In the genomic region with DNA sequence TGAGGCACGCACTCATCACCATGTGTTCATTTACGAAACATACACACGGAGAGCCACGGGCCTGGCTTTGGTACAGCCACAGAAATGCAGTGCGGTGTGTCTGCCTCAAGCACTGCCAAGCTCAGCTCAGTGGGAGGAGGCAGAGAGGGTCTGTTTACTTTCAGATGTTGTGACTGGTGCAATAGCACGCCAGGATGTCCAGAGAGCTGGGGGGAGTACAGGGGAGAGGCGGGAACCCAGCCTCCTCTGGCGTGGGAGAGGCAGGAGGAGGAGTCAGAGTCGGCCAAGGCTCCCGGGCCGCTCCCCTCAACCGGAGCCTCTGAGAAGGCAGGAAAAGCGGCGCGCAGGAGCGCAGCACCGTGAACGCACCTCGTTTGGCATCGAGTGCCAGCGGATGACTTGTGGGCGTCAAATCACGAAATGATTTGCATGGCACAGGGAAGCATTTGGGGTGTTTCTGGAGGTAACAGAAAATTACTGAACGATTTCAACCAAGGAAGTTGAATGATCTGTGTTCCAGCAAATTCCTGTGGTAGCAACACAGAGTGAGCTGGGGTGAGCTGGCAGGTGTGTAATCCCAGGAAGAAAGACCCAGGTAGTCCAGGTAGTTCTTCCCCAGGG, we compare ENCODE assay signal across 1 cellular context.
TF ChIP-seq lines count a peak whose summit lies in the region.

No MANE protein-coding gene starts in this region.

TF ChIP-seq in HEK293, 187 proteins besides CTCF, POLR2A, EP300 and RAD21 (continued from another document and continues in another):
- TF ChIP-seq, protein P1, sequence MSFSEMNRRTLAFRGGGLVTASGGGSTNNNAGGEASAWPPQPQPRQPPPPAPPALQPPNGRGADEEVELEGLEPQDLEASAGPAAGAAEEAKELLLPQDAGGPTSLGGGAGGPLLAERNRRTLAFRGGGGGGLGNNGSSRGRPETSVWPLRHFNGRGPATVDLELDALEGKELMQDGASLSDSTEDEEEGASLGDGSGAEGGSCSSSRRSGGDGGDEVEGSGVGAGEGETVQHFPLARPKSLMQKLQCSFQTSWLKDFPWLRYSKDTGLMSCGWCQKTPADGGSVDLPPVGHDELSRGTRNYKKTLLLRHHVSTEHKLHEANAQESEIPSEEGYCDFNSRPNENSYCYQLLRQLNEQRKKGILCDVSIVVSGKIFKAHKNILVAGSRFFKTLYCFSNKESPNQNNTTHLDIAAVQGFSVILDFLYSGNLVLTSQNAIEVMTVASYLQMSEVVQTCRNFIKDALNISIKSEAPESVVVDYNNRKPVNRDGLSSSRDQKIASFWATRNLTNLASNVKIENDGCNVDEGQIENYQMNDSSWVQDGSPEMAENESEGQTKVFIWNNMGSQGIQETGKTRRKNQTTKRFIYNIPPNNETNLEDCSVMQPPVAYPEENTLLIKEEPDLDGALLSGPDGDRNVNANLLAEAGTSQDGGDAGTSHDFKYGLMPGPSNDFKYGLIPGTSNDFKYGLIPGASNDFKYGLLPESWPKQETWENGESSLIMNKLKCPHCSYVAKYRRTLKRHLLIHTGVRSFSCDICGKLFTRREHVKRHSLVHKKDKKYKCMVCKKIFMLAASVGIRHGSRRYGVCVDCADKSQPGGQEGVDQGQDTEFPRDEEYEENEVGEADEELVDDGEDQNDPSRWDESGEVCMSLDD (tag by site-specific recombination; IDR thresholded peaks at IDR 0.05): peak; percentile 26; the same call in 1 of the 2 replicates
- TF ChIP-seq, protein P2, sequence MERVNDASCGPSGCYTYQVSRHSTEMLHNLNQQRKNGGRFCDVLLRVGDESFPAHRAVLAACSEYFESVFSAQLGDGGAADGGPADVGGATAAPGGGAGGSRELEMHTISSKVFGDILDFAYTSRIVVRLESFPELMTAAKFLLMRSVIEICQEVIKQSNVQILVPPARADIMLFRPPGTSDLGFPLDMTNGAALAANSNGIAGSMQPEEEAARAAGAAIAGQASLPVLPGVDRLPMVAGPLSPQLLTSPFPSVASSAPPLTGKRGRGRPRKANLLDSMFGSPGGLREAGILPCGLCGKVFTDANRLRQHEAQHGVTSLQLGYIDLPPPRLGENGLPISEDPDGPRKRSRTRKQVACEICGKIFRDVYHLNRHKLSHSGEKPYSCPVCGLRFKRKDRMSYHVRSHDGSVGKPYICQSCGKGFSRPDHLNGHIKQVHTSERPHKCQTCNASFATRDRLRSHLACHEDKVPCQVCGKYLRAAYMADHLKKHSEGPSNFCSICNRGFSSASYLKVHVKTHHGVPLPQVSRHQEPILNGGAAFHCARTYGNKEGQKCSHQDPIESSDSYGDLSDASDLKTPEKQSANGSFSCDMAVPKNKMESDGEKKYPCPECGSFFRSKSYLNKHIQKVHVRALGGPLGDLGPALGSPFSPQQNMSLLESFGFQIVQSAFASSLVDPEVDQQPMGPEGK (tag by site-specific recombination; IDR thresholded peaks at IDR 0.05): peak; percentile 84
- TF ChIP-seq ZNF335 (tag by site-specific recombination; conservative IDR thresholded peaks at IDR 0.05) (peak; percentile 38; the same call in 1 of the 2 replicates), PRDM6 (tag by site-specific recombination; IDR thresholded peaks at IDR 0.05) (no peak), SP3 (tag by site-specific recombination; IDR thresholded peaks at IDR 0.05) (peak; percentile 75), SP7 (tag by site-specific recombination; IDR thresholded peaks at IDR 0.05) (peak; percentile 45; the same call in 1 of the 2 replicates), ZNF610 (tag by site-specific recombination; IDR thresholded peaks at IDR 0.05; ENCODE audit: borderline replicate concordance) (peak; percentile 76; the same call in 1 of the 2 replicates), GLIS1 (tag by site-specific recombination; IDR thresholded peaks at IDR 0.05) (peak; percentile 63; the same call in 1 of the 2 replicates), ZNF677 (tag by site-specific recombination; IDR thresholded peaks at IDR 0.05) (no peak), FEZF1 (tag by site-specific recombination; IDR thresholded peaks at IDR 0.05) (no peak), ZNF174 (tag by site-specific recombination; IDR thresholded peaks at IDR 0.05) (no peak), REPIN1 (tag by site-specific recombination; IDR thresholded peaks at IDR 0.05; ENCODE audit: low read depth) (no peak), ZNF529 (tag by site-specific recombination; IDR thresholded peaks at IDR 0.05; ENCODE audit: insufficient replicate concordance) (no peak), GLI4 (tag by site-specific recombination; IDR thresholded peaks at IDR 0.05) (no peak), ZFHX2 (tag by site-specific recombination; conservative IDR thresholded peaks at IDR 0.05) (peak; percentile 89), TRIM28 (IDR thresholded peaks at IDR 0.05; ENCODE audit: borderline replicate concordance, low read length) (0 out of 2 replicates have a peak, but pooled peaks have one; percentile 28), ZNF324 (tag by site-specific recombination; IDR thresholded peaks at IDR 0.05) (peak; percentile 49; the same call in 1 of the 2 replicates), GLIS2 (tag by site-specific recombination; IDR thresholded peaks at IDR 0.05) (peak; percentile 76), HOXC10 (CRISPR knock-in tag; IDR thresholded peaks at IDR 0.05) (no peak), ZNF175 (tag by site-specific recombination; IDR thresholded peaks at IDR 0.05) (no peak), ZBTB8A (tag by site-specific recombination; IDR thresholded peaks at IDR 0.05) (no peak), ZNF398 (tag by site-specific recombination; IDR thresholded peaks at IDR 0.05) (peak; percentile 92), ZBTB17 (tag by site-specific recombination; IDR thresholded peaks at IDR 0.05) (peak; percentile 69), ZEB2 (tag by site-specific recombination; IDR thresholded peaks at IDR 0.05) (0 out of 2 replicates have a peak, but pooled peaks have one; percentile 21), ZNF830 (tag by site-specific recombination; IDR thresholded peaks at IDR 0.05; ENCODE audit: low read depth) (no peak), ZNF692 (tag by site-specific recombination; IDR thresholded peaks at IDR 0.05) (peak; percentile 44), ZNF513 (tag by site-specific recombination; IDR thresholded peaks at IDR 0.05) (no peak; the same call in 1 of the 2 replicates), IKZF3 (tag by site-specific recombination; IDR thresholded peaks at IDR 0.05) (peak; percentile 70; the same call in 1 of the 2 replicates), ZNF600 (tag by site-specific recombination; IDR thresholded peaks at IDR 0.05) (no peak)
- TF ChIP-seq, protein P3, sequence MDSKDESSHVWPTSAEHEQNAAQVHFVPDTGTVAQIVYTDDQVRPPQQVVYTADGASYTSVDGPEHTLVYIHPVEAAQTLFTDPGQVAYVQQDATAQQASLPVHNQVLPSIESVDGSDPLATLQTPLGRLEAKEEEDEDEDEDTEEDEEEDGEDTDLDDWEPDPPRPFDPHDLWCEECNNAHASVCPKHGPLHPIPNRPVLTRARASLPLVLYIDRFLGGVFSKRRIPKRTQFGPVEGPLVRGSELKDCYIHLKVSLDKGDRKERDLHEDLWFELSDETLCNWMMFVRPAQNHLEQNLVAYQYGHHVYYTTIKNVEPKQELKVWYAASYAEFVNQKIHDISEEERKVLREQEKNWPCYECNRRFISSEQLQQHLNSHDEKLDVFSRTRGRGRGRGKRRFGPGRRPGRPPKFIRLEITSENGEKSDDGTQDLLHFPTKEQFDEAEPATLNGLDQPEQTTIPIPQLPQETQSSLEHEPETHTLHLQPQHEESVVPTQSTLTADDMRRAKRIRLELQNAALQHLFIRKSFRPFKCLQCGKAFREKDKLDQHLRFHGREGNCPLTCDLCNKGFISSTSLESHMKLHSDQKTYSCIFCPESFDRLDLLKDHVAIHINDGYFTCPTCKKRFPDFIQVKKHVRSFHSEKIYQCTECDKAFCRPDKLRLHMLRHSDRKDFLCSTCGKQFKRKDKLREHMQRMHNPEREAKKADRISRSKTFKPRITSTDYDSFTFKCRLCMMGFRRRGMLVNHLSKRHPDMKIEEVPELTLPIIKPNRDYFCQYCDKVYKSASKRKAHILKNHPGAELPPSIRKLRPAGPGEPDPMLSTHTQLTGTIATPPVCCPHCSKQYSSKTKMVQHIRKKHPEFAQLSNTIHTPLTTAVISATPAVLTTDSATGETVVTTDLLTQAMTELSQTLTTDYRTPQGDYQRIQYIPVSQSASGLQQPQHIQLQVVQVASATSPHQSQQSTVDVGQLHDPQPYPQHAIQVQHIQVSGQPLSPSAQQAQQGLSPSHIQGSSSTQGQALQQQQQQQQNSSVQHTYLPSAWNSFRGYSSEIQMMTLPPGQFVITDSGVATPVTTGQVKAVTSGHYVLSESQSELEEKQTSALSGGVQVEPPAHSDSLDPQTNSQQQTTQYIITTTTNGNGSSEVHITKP (tag by site-specific recombination; IDR thresholded peaks at IDR 0.05): peak; percentile 34; the same call in 1 of the 2 replicates
- TF ChIP-seq, protein P4, sequence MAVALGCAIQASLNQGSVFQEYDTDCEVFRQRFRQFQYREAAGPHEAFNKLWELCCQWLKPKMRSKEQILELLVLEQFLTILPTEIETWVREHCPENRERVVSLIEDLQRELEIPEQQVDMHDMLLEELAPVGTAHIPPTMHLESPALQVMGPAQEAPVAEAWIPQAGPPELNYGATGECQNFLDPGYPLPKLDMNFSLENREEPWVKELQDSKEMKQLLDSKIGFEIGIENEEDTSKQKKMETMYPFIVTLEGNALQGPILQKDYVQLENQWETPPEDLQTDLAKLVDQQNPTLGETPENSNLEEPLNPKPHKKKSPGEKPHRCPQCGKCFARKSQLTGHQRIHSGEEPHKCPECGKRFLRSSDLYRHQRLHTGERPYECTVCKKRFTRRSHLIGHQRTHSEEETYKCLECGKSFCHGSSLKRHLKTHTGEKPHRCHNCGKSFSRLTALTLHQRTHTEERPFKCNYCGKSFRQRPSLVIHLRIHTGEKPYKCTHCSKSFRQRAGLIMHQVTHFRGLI (tag by site-specific recombination; IDR thresholded peaks at IDR 0.05): no peak
- TF ChIP-seq, protein P5, sequence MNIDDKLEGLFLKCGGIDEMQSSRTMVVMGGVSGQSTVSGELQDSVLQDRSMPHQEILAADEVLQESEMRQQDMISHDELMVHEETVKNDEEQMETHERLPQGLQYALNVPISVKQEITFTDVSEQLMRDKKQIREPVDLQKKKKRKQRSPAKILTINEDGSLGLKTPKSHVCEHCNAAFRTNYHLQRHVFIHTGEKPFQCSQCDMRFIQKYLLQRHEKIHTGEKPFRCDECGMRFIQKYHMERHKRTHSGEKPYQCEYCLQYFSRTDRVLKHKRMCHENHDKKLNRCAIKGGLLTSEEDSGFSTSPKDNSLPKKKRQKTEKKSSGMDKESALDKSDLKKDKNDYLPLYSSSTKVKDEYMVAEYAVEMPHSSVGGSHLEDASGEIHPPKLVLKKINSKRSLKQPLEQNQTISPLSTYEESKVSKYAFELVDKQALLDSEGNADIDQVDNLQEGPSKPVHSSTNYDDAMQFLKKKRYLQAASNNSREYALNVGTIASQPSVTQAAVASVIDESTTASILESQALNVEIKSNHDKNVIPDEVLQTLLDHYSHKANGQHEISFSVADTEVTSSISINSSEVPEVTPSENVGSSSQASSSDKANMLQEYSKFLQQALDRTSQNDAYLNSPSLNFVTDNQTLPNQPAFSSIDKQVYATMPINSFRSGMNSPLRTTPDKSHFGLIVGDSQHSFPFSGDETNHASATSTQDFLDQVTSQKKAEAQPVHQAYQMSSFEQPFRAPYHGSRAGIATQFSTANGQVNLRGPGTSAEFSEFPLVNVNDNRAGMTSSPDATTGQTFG (tag by site-specific recombination; IDR thresholded peaks at IDR 0.05; ENCODE audit: borderline replicate concordance): no peak
